1 cellular context compared by ENCODE assay signal in genomic region chr17:57982452-57983170, GRCh38.
TF ChIP-seq lines count a peak whose summit lies in the region.

No MANE protein-coding gene starts in this region.

TF ChIP-seq in IMR-90, 13 proteins besides CTCF, POLR2A, EP300 and RAD21:
- TF ChIP-seq CHD1 (IDR thresholded peaks at IDR 0.05; ENCODE audit: low read depth, low read length) (no peak), NFE2L2 (IDR thresholded peaks at IDR 0.05; ENCODE audit: low read depth, low read length) (no peak), CEBPB (IDR thresholded peaks at IDR 0.05; ENCODE audit: low read depth, low read length) (no peak), MAZ (IDR thresholded peaks at IDR 0.05; ENCODE audit: borderline replicate concordance, low read depth, low read length) (no peak), RFX5 (IDR thresholded peaks at IDR 0.05; ENCODE audit: low read depth, low read length) (no peak)
TF ChIP-seq in IMR-90: peak in this region for 0.
